Comparison of ENCODE assay signal across 8 cellular contexts in the genomic region with DNA sequence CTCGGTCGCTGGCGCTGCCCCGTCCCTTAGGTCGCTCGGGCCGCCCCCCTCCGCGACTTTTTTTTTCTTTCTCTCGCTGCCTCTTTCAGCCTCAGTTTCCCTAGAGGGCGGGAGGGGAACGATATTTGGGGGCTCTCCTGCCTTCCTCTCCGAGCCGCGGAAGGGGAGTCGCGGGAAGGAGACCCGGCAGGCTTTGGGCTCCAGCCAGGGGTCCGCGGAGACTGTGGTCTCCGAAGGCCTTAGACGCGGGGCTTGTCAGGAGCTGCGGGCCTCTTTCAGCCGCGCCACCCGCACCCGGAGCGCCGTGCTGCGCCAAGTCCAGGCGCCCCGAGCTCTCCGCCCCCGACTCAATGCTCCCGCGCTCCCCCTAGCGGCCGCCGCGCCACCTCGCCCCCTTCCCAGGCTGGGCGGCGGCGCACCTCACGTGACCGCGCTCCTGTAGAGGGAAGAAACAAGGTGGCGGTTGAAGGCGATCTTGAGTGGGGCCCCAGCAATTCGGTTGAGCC. TPM values are rescaled to one million over a fixed set of nuclear protein-coding genes. Genes with fewer than 3 reads are reported as not detected.
DNase-seq lines count a peak whose midpoint lies in the region; ATAC-seq and TF ChIP-seq lines count a peak whose summit lies in the region.

TSS of gene LRRC37B (plus strand) at position 427 of the 506 bp plus-strand sequence. CDS start 14,010 bp downstream, outside the sequence.

- H3K4me3 ChIP-seq in HUES6 (ENCODE audit: low read depth, low read length), result peak within 1 kb of the TSS; percentile 96
- H3K4me3 ChIP-seq in OCI-LY7 (ENCODE audit: low read depth, low read length, poor library complexity, severe bottlenecking), result peak within 1 kb of the TSS; percentile 98
- H3K4me3 ChIP-seq in epithelial cell of proximal tubule (ENCODE audit: low read depth, low read length), result peak within 1 kb of the TSS; percentile 78
- peak within 1 kb of the TSS; percentile 98 to 99 for H3K4me3 ChIP-seq in mucosa of rectum (ENCODE audit: low read length in 2 of 2)

- H4K20me1 ChIP-seq in OCI-LY7 (ENCODE audit: insufficient read depth, low read length), result no peaks in the 10 kb centered on the region

- H3K27ac ChIP-seq in HUES6 (ENCODE audit: low read depth, low read length) (no peak within 1 kb of the TSS), OCI-LY7 (ENCODE audit: low read depth, low read length, poor library complexity, severe bottlenecking) (peak within 1 kb of the TSS; percentile 50), mucosa of rectum (ENCODE audit: low read depth in 2 of 2, low read length in 2 of 2) (peak within 1 kb of the TSS; percentile 37 to 61)

- POLR2A ChIA-PET in OCI-LY7 (lab: Charles Lee), result interaction anchor here (0.6 to 0.7 kb wide), 2 partner anchors 117 to 132 kb away, joined by 3 to 4 read pairs; no protein-coding TSS in a partner anchor

- H3K9me3 ChIP-seq in HUES6 (ENCODE audit: control insufficient read depth, insufficient read depth, low read depth, low read length) (no peaks in the 10 kb centered on the region), OCI-LY7 (ENCODE audit: low read length) (no peaks in the 10 kb centered on the region), mucosa of rectum (ENCODE audit: control insufficient read depth in 2 of 2, low read length in 2 of 2) (no peaks in the 10 kb centered on the region)

- intact Hi-C loops in OCI-LY7 (cut with micrococcal nuclease; ENCODE audit: unreplicated experiment), result no loop called here

- H3K9ac ChIP-seq in HUES6 (ENCODE audit: low read length) (peak within 1 kb of the TSS; percentile 72), mucosa of rectum (ENCODE audit: low read depth in 1 of 2, low read length in 2 of 2) (peak within 1 kb of the TSS; percentile 87 to 89)

- H3K27me3 ChIP-seq in HUES6 (ENCODE audit: control insufficient read depth, insufficient read depth, low read length) (peaks cover 8% of the 10 kb centered on the region), mucosa of rectum (ENCODE audit: control insufficient read depth in 2 of 2, insufficient read depth in 2 of 2, low read length in 2 of 2) (no peaks in the 10 kb centered on the region)

- DNase-seq in CMK (ENCODE audit: low read depth) (peak; percentile 65), OCI-LY7 (ENCODE audit: low spot score) (peak; percentile 87), activated T-cell treated with anti-CD3 and anti-CD28 coated beads for 24 hours (ENCODE audit: low read depth) (peak; percentile 87), epithelial cell of proximal tubule (ENCODE audit: low read depth) (no peak)
- DNase-seq in stimulated activated CD8-positive, alpha-beta memory T cell treated with anti-CD3 and anti-CD28 coated beads, Interleukin-4, amount 100 ng/mL, for 4 hours (ENCODE audit: low read depth in 2 of 2, low spot score in 1 of 2), result peak; percentile 68 to 79

- H3K4me2 ChIP-seq in OCI-LY7 (ENCODE audit: low read length), result peak within 1 kb of the TSS; percentile 87

- peaks cover 4% of the 10 kb centered on the region; the same call in 1 of the 2 replicates for H3K4me1 ChIP-seq in HUES6 (ENCODE audit: control insufficient read depth, insufficient read depth, low read length)
- H3K4me1 ChIP-seq in OCI-LY7 (ENCODE audit: insufficient read depth, low read length, poor library complexity, severe bottlenecking), result peaks cover 13% of the 10 kb centered on the region
- H3K4me1 ChIP-seq in mucosa of rectum (ENCODE audit: control insufficient read depth in 2 of 2, insufficient read depth in 2 of 2, low read length in 2 of 2), result peaks cover 3 to 7% of the 10 kb centered on the region in 2 donors

- BruUV-seq in OCI-LY7 (replicated peaks; lab: Mats Ljungman, UMichigan), result no TSS peak

- peak; percentile 70 for ATAC-seq in GM21360 (IDR thresholded peaks at IDR 0.05; ENCODE audit: unreplicated experiment)

- peak; percentile 82 for TF ChIP-seq CTCF in OCI-LY7 (conservative IDR thresholded peaks at IDR 0.05; ENCODE audit: low read length)
- TF ChIP-seq CTCF in epithelial cell of proximal tubule (conservative IDR thresholded peaks at IDR 0.05; ENCODE audit: low read depth, low read length), result peak; percentile 77

- H3K79me2 ChIP-seq in OCI-LY7 (ENCODE audit: insufficient read depth, low read depth, low read length), result peaks cover 24% of the 10 kb centered on the region

- H2AFZ ChIP-seq in OCI-LY7 (ENCODE audit: low read length), result peak within 1 kb of the TSS; percentile 78

- CTCF ChIA-PET in OCI-LY7 (lab: Charles Lee; ENCODE audit: unreplicated experiment), result interaction anchor here (1.3 kb wide), 1 partner anchor 106 kb away, joined by 3 read pairs; the partner anchor contains the start of gene UTP6

- H3K36me3 ChIP-seq in HUES6 (ENCODE audit: control insufficient read depth, insufficient read depth, low read length) (0 out of 2 replicates have a peak, but pooled peaks cover 3% of the 10 kb centered on the region), OCI-LY7 (ENCODE audit: insufficient read depth, low read length) (peaks cover 4% of the 10 kb centered on the region; the same call in 1 of the 2 replicates), mucosa of rectum (ENCODE audit: control insufficient read depth in 2 of 2, insufficient read depth in 2 of 2, low read length in 2 of 2) (no peaks in the 10 kb centered on the region)

- H3K9me2 ChIP-seq in OCI-LY7 (ENCODE audit: insufficient read depth, low read length), result no peaks in the 10 kb centered on the region

RNA-seq across cellular contexts. Expression of gene LRRC37B, which starts in this region (rescaled TPM):
- total RNA-seq in OCI-LY7 (2014; rRNA removed; shearing (Covaris generic)), result 34.5 and 42.1 TPM in 2 replicates
- total RNA-seq in OCI-LY7 (2022) (33.2 and 36.5 TPM in 2 replicates), epithelial cell of proximal tubule (2.3 and 2.7 TPM in 2 replicates)
